In the genomic region with DNA sequence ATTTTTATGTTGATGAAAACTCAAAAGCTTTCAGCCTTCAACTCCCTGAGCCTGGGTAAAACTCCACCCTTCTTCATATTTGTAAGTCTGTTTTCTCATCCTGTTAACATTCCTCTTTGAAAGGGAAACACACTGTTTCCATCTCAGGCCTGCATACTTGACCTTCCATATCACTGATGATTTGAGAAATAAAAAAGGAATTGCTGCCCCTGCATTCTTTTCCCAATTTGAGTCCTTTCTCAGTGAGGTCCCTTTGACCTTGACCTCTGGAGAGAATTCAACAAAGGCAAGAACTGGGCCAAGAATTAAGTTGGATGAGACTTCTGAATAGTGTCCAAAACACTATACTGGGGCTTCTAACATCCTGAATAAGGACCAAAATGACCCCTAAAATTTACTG, we compare ENCODE assay signal across 13 cellular contexts.
DNase-seq lines count a peak whose midpoint lies in the region; ATAC-seq and TF ChIP-seq lines count a peak whose summit lies in the region.
"Had no signal": no experiment of that assay in that cellular context is flagged by ENCODE, and none has a peak within 500 bp of the region (broad histone marks: within the 10 kb centered on the region; RNA-seq: fewer than 3 reads in every experiment).

No MANE protein-coding gene starts in this region.

- H3K36me3 ChIP-seq in SK-N-MC (ENCODE audit: insufficient read depth, low read length) (no peaks in the 10 kb centered on the region), esophagus squamous epithelium (peaks cover 0 to 4% (median 0%) of the 10 kb centered on the region in 3 donors), lower lobe of right lung (no peaks in the 10 kb centered on the region), thoracic aorta (no peaks in the 10 kb centered on the region)
- H3K36me3 ChIP-seq: HAP-1 had no signal

- peak overlapping the region; percentile 87 for H3K27ac ChIP-seq in SK-N-MC
- peak overlapping the region; percentile 39 to 78 (median 74) for H3K27ac ChIP-seq in esophagus squamous epithelium
- peak overlapping the region; percentile 65 for H3K27ac ChIP-seq in lower lobe of right lung
- peak overlapping the region; percentile 44 to 86 for H3K27ac ChIP-seq in thoracic aorta
- H3K27ac ChIP-seq: hepatocyte, KMS-11 had no signal

- H3K27me3 ChIP-seq in esophagus squamous epithelium = no peaks in the 10 kb centered on the region
- no peaks in the 10 kb centered on the region for H3K27me3 ChIP-seq in lower lobe of right lung (ENCODE audit: low read depth)
- no peaks in the 10 kb centered on the region for H3K27me3 ChIP-seq in thoracic aorta (replicated peaks; ENCODE audit: insufficient read depth)
- H3K27me3 ChIP-seq: hepatocyte had no signal

- no peak for TF ChIP-seq POLR2A in esophagus squamous epithelium (IDR thresholded peaks at IDR 0.05)

- no peak for DNase-seq in SK-N-MC (ENCODE audit: low read depth, low spot score)
- no peak for DNase-seq in esophagus squamous epithelium (lab: John Stamatoyannopoulos, UW)
- no peak for DNase-seq in lower lobe of right lung
- DNase-seq in thoracic aorta (ENCODE audit: low spot score) = no peak
- no peak for DNase-seq in OCI-M1 (lab: John Stamatoyannopoulos, UW)
- DNase-seq in LoVo (ENCODE audit: low spot score) = no peak
- DNase-seq in NCI-H2171 treated with DMSO at 0.1 percent for 48 hours (lab: John Stamatoyannopoulos, UW) = no peak
- DNase-seq: NCI-H187 treated with DMSO at 0.1 percent for 48 hours had no signal

- ATAC-seq in lower lobe of right lung = peak; percentile 46 to 63
- no peak for ATAC-seq in thoracic aorta (ENCODE audit: insufficient number of reproducible peaks, low FRiP score, low read depth)
- no peak for ATAC-seq in HG03097 (IDR thresholded peaks at IDR 0.05; ENCODE audit: low FRiP score, unreplicated experiment)
- ATAC-seq: activated CD4-positive, CD25-positive, alpha-beta regulatory T cell treated with anti-CD3 and anti-CD28 coated beads, Interleukin-2, amount 50 U/mL, for 24 hours had no signal

- H3K4me1 ChIP-seq in esophagus squamous epithelium (peaks cover 4 to 30% (median 18%) of the 10 kb centered on the region in 3 donors), lower lobe of right lung (peaks cover 24% of the 10 kb centered on the region), thoracic aorta (ENCODE audit: control insufficient read depth in 1 of 2, low read depth in 2 of 2) (peaks cover 24 to 30% of the 10 kb centered on the region in 2 donors)

- intact Hi-C loops in esophagus squamous epithelium (cut with DNase I) (no loop called here), lower lobe of right lung (cut with DNase I) (no loop called here)

- H3K9me3 ChIP-seq in SK-N-MC (ENCODE audit: low read depth, low read length) (no peaks in the 10 kb centered on the region), esophagus squamous epithelium (no peaks in the 10 kb centered on the region), lower lobe of right lung (no peaks in the 10 kb centered on the region), thoracic aorta (no peaks in the 10 kb centered on the region)
- H3K9me3 ChIP-seq: HAP-1 had no signal

- H3K9ac ChIP-seq in SK-N-MC (ENCODE audit: insufficient read length) = peak overlapping the region; percentile 21
- H3K9ac ChIP-seq: KMS-11 had no signal

- TF ChIP-seq CTCF in esophagus squamous epithelium (IDR thresholded peaks at IDR 0.05) (no peak), lower lobe of right lung (IDR thresholded peaks at IDR 0.05) (no peak), thoracic aorta (IDR thresholded peaks at IDR 0.05) (no peak)

- H3K4me3 ChIP-seq in SK-N-MC (no peak overlapping the region), esophagus squamous epithelium (no peak overlapping the region), lower lobe of right lung (no peak overlapping the region), thoracic aorta (peak overlapping the region; percentile 58)
- H3K4me3 ChIP-seq: HAP-1, hepatocyte had no signal

Comparison
In these comparisons a context has a peak if more than half of its experiments do, and no peak if none do; other contexts are left out.
1. ATAC-seq: peak in lower lobe of right lung (2 of 2); none in thoracic aorta (single experiment) and HG03097 (single experiment).
2. Peak in every context shown above with its lines, with median percentiles within 50 percentile points of each other: H3K27ac ChIP-seq.